Comparison of ENCODE assay signal across 28 cellular contexts in genomic region chr12:129467289-129467688, GRCh38.
"Had no signal": no experiment of that assay in that cellular context is flagged by ENCODE, and none has a peak within 500 bp of the region (broad histone marks: within the 10 kb centered on the region; RNA-seq: fewer than 3 reads in every experiment).

No MANE protein-coding gene starts in this region.

- H3K4me3 ChIP-seq: dorsolateral prefrontal cortex, gastrocnemius medialis, lung, mucosa of descending colon, ovary, psoas muscle, sigmoid colon, stomach, tibial artery had no signal

- H3K27ac Mint-ChIP-seq: endodermal cell; memory B cell; mesothelial cell of epicardium; naive B cell; natural killer cell treated with Interleukin-12 subunit alpha and Interleukin-12 subunit beta and Interleukin-15 and Interleukin-18, amount 100 ng/mL, for 72 hours; stimulated activated effector memory CD8-positive, alpha-beta T cell treated with anti-CD3 and anti-CD28 coated beads, Interleukin-12 subunit alpha, Interleukin-12 subunit beta, amount 100 ng/mL, for 72 hours; type B pancreatic cell had no signal

- H3K27ac ChIP-seq: dorsolateral prefrontal cortex, epithelial cell of prostate, gastrocnemius medialis, ovary, psoas muscle, sigmoid colon, stomach, tibial artery had no signal

- H3K9me3 Mint-ChIP-seq: endodermal cell; memory B cell; stimulated activated effector memory CD8-positive, alpha-beta T cell treated with anti-CD3 and anti-CD28 coated beads, Interleukin-12 subunit alpha, Interleukin-12 subunit beta, amount 100 ng/mL, for 72 hours had no signal

- H3K27me3 ChIP-seq: dorsolateral prefrontal cortex, gastrocnemius medialis, ovary, sigmoid colon, stomach, tibial artery had no signal

- H3K4me1 ChIP-seq: gastrocnemius medialis, psoas muscle, sigmoid colon, stomach, tibial artery had no signal

- DNase-seq: dorsolateral prefrontal cortex; effector CD4-positive, alpha-beta T cell; endodermal cell; foreskin fibroblast; gastrocnemius medialis; head of caudate nucleus; kidney; mucosa of descending colon; naive B cell; ovary; posterior cingulate gyrus; psoas muscle; right cardiac atrium; sigmoid colon; stimulated activated CD4-positive, alpha-beta T cell treated with anti-CD3 and anti-CD28 coated beads, Interleukin-2, amount 100 ng/mL, for 24 hours; stimulated activated CD4-positive, alpha-beta T cell treated with anti-CD3 and anti-CD28 coated beads, Interleukin-4, amount 100 ng/mL, for 24 hours; stimulated activated naive CD4-positive, alpha-beta T cell treated with Interleukin-2 at 50 U/mL for 16 hours; stomach; tibial artery had no signal

- H3K4me1 Mint-ChIP-seq: memory B cell; mesothelial cell of epicardium; naive B cell; stimulated activated effector memory CD8-positive, alpha-beta T cell treated with anti-CD3 and anti-CD28 coated beads, Interleukin-12 subunit alpha, Interleukin-12 subunit beta, amount 100 ng/mL, for 72 hours had no signal

- ATAC-seq: esophagus mucosa; gastrocnemius medialis; left lobe of liver; mucosa of descending colon; natural killer cell treated with Interleukin-12 subunit alpha and Interleukin-12 subunit beta and Interleukin-15 and Interleukin-18, amount 100 ng/mL, for 72 hours; psoas muscle; right cardiac atrium; stimulated activated effector memory CD8-positive, alpha-beta T cell treated with anti-CD3 and anti-CD28 coated beads, Interleukin-12 subunit alpha, Interleukin-12 subunit beta, amount 100 ng/mL, for 72 hours had no signal

- H3K27me3 Mint-ChIP-seq: memory B cell; natural killer cell treated with Interleukin-12 subunit alpha and Interleukin-12 subunit beta and Interleukin-15 and Interleukin-18, amount 100 ng/mL, for 72 hours had no signal

- H3K4me3 Mint-ChIP-seq: endodermal cell; memory B cell; mesothelial cell of epicardium; naive B cell; natural killer cell treated with Interleukin-12 subunit alpha and Interleukin-12 subunit beta and Interleukin-15 and Interleukin-18, amount 100 ng/mL, for 72 hours; stimulated activated effector memory CD8-positive, alpha-beta T cell treated with anti-CD3 and anti-CD28 coated beads, Interleukin-12 subunit alpha, Interleukin-12 subunit beta, amount 100 ng/mL, for 72 hours; type B pancreatic cell had no signal

- H3K36me3 ChIP-seq: gastrocnemius medialis, ovary, sigmoid colon, stomach, tibial artery had no signal

- H3K36me3 Mint-ChIP-seq: memory B cell; mesothelial cell of epicardium; naive B cell; natural killer cell treated with Interleukin-12 subunit alpha and Interleukin-12 subunit beta and Interleukin-15 and Interleukin-18, amount 100 ng/mL, for 72 hours; stimulated activated effector memory CD8-positive, alpha-beta T cell treated with anti-CD3 and anti-CD28 coated beads, Interleukin-12 subunit alpha, Interleukin-12 subunit beta, amount 100 ng/mL, for 72 hours; type B pancreatic cell had no signal

- H3K9me3 ChIP-seq: gastrocnemius medialis, ovary, psoas muscle, tibial artery had no signal
